In genomic region chr14:100566119-100566518, GRCh38 we compare ENCODE assay signal across 22 cellular contexts. TPM values are rescaled to one million over a fixed set of nuclear protein-coding genes. Genes with fewer than 3 reads are reported as not detected.
DNase-seq lines count a peak whose midpoint lies in the region; ATAC-seq and TF ChIP-seq lines count a peak whose summit lies in the region.
"Had no signal": no experiment of that assay in that cellular context is flagged by ENCODE, and none has a peak within 500 bp of the region (broad histone marks: within the 10 kb centered on the region; RNA-seq: fewer than 3 reads in every experiment).

No MANE protein-coding gene starts in this region.

- no peaks in the 10 kb centered on the region for H3K9me3 Mint-ChIP-seq in activated CD4-positive, alpha-beta T cell treated with anti-CD3 and anti-CD28 coated beads, Interleukin-2, amount 10 ng/mL, durations not matched to agents 24 days and 14 days

- TF ChIP-seq CTCF in OCI-LY3 (IDR thresholded peaks at IDR 0.05; ENCODE audit: low read depth, low read length) (no peak), foreskin keratinocyte (conservative IDR thresholded peaks at IDR 0.05) (no peak), prostate gland (IDR thresholded peaks at IDR 0.05) (no peak)

- TF ChIP-seq POLR2A in prostate gland (IDR thresholded peaks at IDR 0.05) = peak; percentile 16

- H3K4me3 ChIP-seq in OCI-LY3 (ENCODE audit: low read length) (no peak overlapping the region; the same call in 1 of the 2 replicates), prostate gland (no peak overlapping the region)
- H3K4me3 ChIP-seq: MG63 had no signal

- no peaks in the 10 kb centered on the region for H3K4me1 Mint-ChIP-seq in activated CD4-positive, alpha-beta T cell treated with anti-CD3 and anti-CD28 coated beads, Interleukin-2, amount 10 ng/mL, durations not matched to agents 24 days and 14 days

- H3K4me1 ChIP-seq in OCI-LY3 (ENCODE audit: low read length) (peaks cover 67% of the 10 kb centered on the region), foreskin keratinocyte (no peaks in the 10 kb centered on the region), prostate gland (replicated peaks) (no peaks in the 10 kb centered on the region)

- H3K79me2 ChIP-seq in OCI-LY3 (ENCODE audit: low read length) = no peaks in the 10 kb centered on the region

- H3K4me2 ChIP-seq in OCI-LY3 (ENCODE audit: low read length) = peak overlapping the region; percentile 63

- peak overlapping the region; percentile 18 for H3K4me3 Mint-ChIP-seq in activated CD4-positive, alpha-beta T cell treated with anti-CD3 and anti-CD28 coated beads, Interleukin-2, amount 10 ng/mL, durations not matched to agents 24 days and 14 days
- H3K4me3 Mint-ChIP-seq: activated CD8-positive, alpha-beta T cell treated with anti-CD3 and anti-CD28 coated beads, Interleukin-2, amount 10 ng/mL, durations not matched to agents 7 days and 5 days had no signal

- H3K9ac ChIP-seq in OCI-LY3 (ENCODE audit: low read length) = no peak overlapping the region

- H3K27me3 ChIP-seq in OCI-LY3 (ENCODE audit: low read depth, low read length) = no peaks in the 10 kb centered on the region; the same call in 1 of the 2 replicates
- peaks cover 62% of the 10 kb centered on the region for H3K27me3 ChIP-seq in foreskin keratinocyte
- no peaks in the 10 kb centered on the region for H3K27me3 ChIP-seq in prostate gland (replicated peaks; ENCODE audit: insufficient read depth)

- WGBS in prostate gland = 80% methylated on average over 11 of the region's 11 CpGs

- H3K27me3 Mint-ChIP-seq in activated CD4-positive, alpha-beta T cell treated with anti-CD3 and anti-CD28 coated beads, Interleukin-2, amount 10 ng/mL, durations not matched to agents 24 days and 14 days = peaks cover 37% of the 10 kb centered on the region

- no peaks in the 10 kb centered on the region for H4K20me1 ChIP-seq in OCI-LY3 (ENCODE audit: insufficient read depth, low read length)

- H3K27ac ChIP-seq in OCI-LY3 (ENCODE audit: low read length) (no peak overlapping the region), foreskin keratinocyte (no peak overlapping the region), prostate gland (no peak overlapping the region)
- H3K27ac ChIP-seq: heart left ventricle, tibial artery, WERI-Rb-1 had no signal

- H3K27ac Mint-ChIP-seq in activated CD4-positive, alpha-beta T cell treated with anti-CD3 and anti-CD28 coated beads, Interleukin-2, amount 10 ng/mL, durations not matched to agents 24 days and 14 days = no peak overlapping the region
- H3K27ac Mint-ChIP-seq: activated CD8-positive, alpha-beta T cell treated with anti-CD3 and anti-CD28 coated beads, Interleukin-2, amount 10 ng/mL, durations not matched to agents 7 days and 5 days; immature natural killer cell had no signal

- no peaks in the 10 kb centered on the region for H3K36me3 Mint-ChIP-seq in activated CD4-positive, alpha-beta T cell treated with anti-CD3 and anti-CD28 coated beads, Interleukin-2, amount 10 ng/mL, durations not matched to agents 24 days and 14 days (ENCODE audit: low read depth)
- H3K36me3 Mint-ChIP-seq: immature natural killer cell; naive thymus-derived CD4-positive, alpha-beta T cell had no signal

- H2AFZ ChIP-seq in OCI-LY3 (ENCODE audit: low read depth, low read length) = no peak overlapping the region

- intact Hi-C loops in activated CD4-positive, alpha-beta T cell treated with anti-CD3 and anti-CD28 coated beads, Interleukin-2, amount 10 ng/mL, durations not matched to agents 24 days and 14 days (cut with micrococcal nuclease) = no loop called here
- intact Hi-C loops in prostate gland (cut with DNase I) = no loop called here

- ATAC-seq in foreskin keratinocyte = peak; percentile 59
- no peak for ATAC-seq in HG03135 (IDR thresholded peaks at IDR 0.05; ENCODE audit: unreplicated experiment)
- ATAC-seq in GM21390 (IDR thresholded peaks at IDR 0.05; ENCODE audit: unreplicated experiment) = no peak
- ATAC-seq: activated CD8-positive, alpha-beta T cell treated with anti-CD3 and anti-CD28 coated beads, Interleukin-2, amount 10 ng/mL, durations not matched to agents 7 days and 5 days; heart left ventricle had no signal

- DNase-seq in activated CD4-positive, alpha-beta T cell treated with anti-CD3 and anti-CD28 coated beads, Interleukin-2, amount 10 ng/mL, durations not matched to agents 24 days and 14 days = no peak
- no peak for DNase-seq in activated CD4-positive, alpha-beta T cell treated with anti-CD3 and anti-CD28 coated beads for 1 hour
- DNase-seq in foreskin keratinocyte (no peak), prostate gland (ENCODE audit: low spot score) (peak; percentile 23), GOT3 (lab: John Stamatoyannopoulos, UW) (no peak)
- DNase-seq: 8988T; activated CD8-positive, alpha-beta T cell treated with anti-CD3 and anti-CD28 coated beads, Interleukin-2, amount 10 ng/mL, durations not matched to agents 7 days and 5 days; activated gamma-delta T cell; BE2C; heart left ventricle; immature natural killer cell; MG63; naive thymus-derived CD4-positive, alpha-beta T cell; NCI-H146; NCI-H226; retina; T-helper 1 cell; tibial artery; WERI-Rb-1 had no signal

- H3K36me3 ChIP-seq in OCI-LY3 (replicated peaks; ENCODE audit: low read depth, low read length) (no peaks in the 10 kb centered on the region), prostate gland (no peaks in the 10 kb centered on the region)
- H3K36me3 ChIP-seq: heart left ventricle, MG63, tibial artery, WERI-Rb-1 had no signal

- H3K9me3 ChIP-seq in OCI-LY3 (ENCODE audit: insufficient read depth, low read length) (no peaks in the 10 kb centered on the region), prostate gland (no peaks in the 10 kb centered on the region)
- H3K9me3 ChIP-seq: BE2C, heart left ventricle, MG63, tibial artery had no signal

RNA-seq across cellular contexts. Expression of gene BEGAIN, which starts 21.1 kb away (rescaled TPM):
- total RNA-seq in activated CD4-positive, alpha-beta T cell treated with anti-CD3 and anti-CD28 coated beads, Interleukin-2, amount 10 ng/mL, durations not matched to agents 24 days and 14 days = 3.0 and 4.8 TPM in 2 replicates
- 0.48 and 0.53 TPM in 2 replicates for total RNA-seq in foreskin keratinocyte
- polyA plus RNA-seq in foreskin keratinocyte = 0.37 and 0.45 TPM in 2 replicates
- total RNA-seq in prostate gland = 1 to 10 TPM; 2.5 to 5.1 TPM
- polyA plus RNA-seq: immature natural killer cell had no signal
